ENCODE assay signal across 15 cellular contexts in genomic region chr19:50897191-50897607, GRCh38. TPM values are rescaled to one million over a fixed set of nuclear protein-coding genes. Genes with fewer than 3 reads are reported as not detected.
A peak's percentile ranks its signal among the peaks of the same experiment; 100 is the strongest.
DNase-seq lines count a peak whose midpoint lies in the region; ATAC-seq and TF ChIP-seq lines count a peak whose summit lies in the region.
"Had no signal": no experiment of that assay in that cellular context is flagged by ENCODE, and none has a peak within 500 bp of the region (broad histone marks: within the 10 kb centered on the region; RNA-seq: fewer than 3 reads in every experiment).

No MANE protein-coding gene starts in this region.

- H3K27me3 ChIP-seq in mammary epithelial cell (ENCODE audit: insufficient read depth, low read length) (peaks cover 2% of the 10 kb centered on the region), Peyer's patch (no peaks in the 10 kb centered on the region), spleen (replicated peaks in 1 of 7) (peaks cover 0 to 61% (median 0%) of the 10 kb centered on the region in 7 donors)

- no peak overlapping the region for H3K4me3 Mint-ChIP-seq in mesothelial cell of epicardium
- H3K4me3 Mint-ChIP-seq: CD4-positive, CD25-positive, alpha-beta regulatory T cell had no signal

- no peaks in the 10 kb centered on the region for H3K79me2 ChIP-seq in mammary epithelial cell (ENCODE audit: insufficient read depth, low read length)

- H3K27ac ChIP-seq in mammary epithelial cell (ENCODE audit: insufficient read depth, low read depth, low read length) (peak overlapping the region; percentile 55), Peyer's patch (peak overlapping the region in 2 of 4 donors; percentile 19 to 35), spleen (peak overlapping the region in 3 of 8 donors; percentile 5 to 46 (median 11))

- H3K4me2 ChIP-seq in mammary epithelial cell (ENCODE audit: insufficient read depth, low read depth, low read length): no peak overlapping the region

- H3K4me3 ChIP-seq in mammary epithelial cell (replicated peaks in 1 of 3; ENCODE audit: insufficient read depth in 1 of 3, low read depth in 2 of 3, low read length in 3 of 3) (no peak overlapping the region), Peyer's patch (no peak overlapping the region), spleen (no peak overlapping the region)

- H2AFZ ChIP-seq in mammary epithelial cell (ENCODE audit: low read depth, low read length): no peak overlapping the region

- H3K9me3 ChIP-seq in mammary epithelial cell (replicated peaks; ENCODE audit: insufficient read depth, low read length): no peaks in the 10 kb centered on the region
- H3K9me3 ChIP-seq in Peyer's patch: peaks cover 0 to 10% (median 0%) of the 10 kb centered on the region in 4 donors
- H3K9me3 ChIP-seq in spleen: peaks cover 0 to 9% (median 2%) of the 10 kb centered on the region in 8 donors

- peak; percentile 65 for DNase-seq in mammary epithelial cell
- no peak for DNase-seq in Peyer's patch
- DNase-seq in spleen: no peak
- no peak for DNase-seq in activated T-cell treated with anti-CD3 and anti-CD28 coated beads for 4 hours
- DNase-seq in mesothelial cell of epicardium (ENCODE audit: low spot score in 2 of 2, unreplicated experiment in 2 of 2): no peak
- DNase-seq: activated gamma-delta T cell treated with Interleukin-2 at 50 U/mL for 16 hours; CD4-positive, CD25-positive, alpha-beta regulatory T cell; kidney; NCI-H446 treated with DMSO at 0.1 percent for 48 hours; Right ventricle myocardium superior; stimulated activated naive CD4-positive, alpha-beta T cell treated with Interleukin-2 at 50 U/mL for 16 hours had no signal

- in situ Hi-C loops in mammary epithelial cell (cut with MboI; ENCODE audit: low sequenced_read_pairs in 2 of 2): no loop called here

- dilution Hi-C loops in mammary epithelial cell (cut with HindIII; ENCODE audit: low sequenced_read_pairs): no loop called here

- no peaks in the 10 kb centered on the region for H4K20me1 ChIP-seq in mammary epithelial cell (ENCODE audit: insufficient read depth, low read length)

- CTCF ChIA-PET in mammary epithelial cell (lab: Charles Lee; ENCODE audit: low non-redundant PET): no interaction called here

- H3K36me3 Mint-ChIP-seq in mesothelial cell of epicardium: no peaks in the 10 kb centered on the region
- H3K36me3 Mint-ChIP-seq: CD4-positive, CD25-positive, alpha-beta regulatory T cell had no signal

- H3K4me1 ChIP-seq in mammary epithelial cell (ENCODE audit: insufficient read depth, low read length): peaks cover 18% of the 10 kb centered on the region
- peaks cover 0 to 5% (median 0%) of the 10 kb centered on the region in 4 donors for H3K4me1 ChIP-seq in Peyer's patch
- no peaks in the 10 kb centered on the region for H3K4me1 ChIP-seq in spleen

- peak overlapping the region; percentile 32 for H3K9ac ChIP-seq in mammary epithelial cell (ENCODE audit: insufficient read depth, low read length)

- no peaks in the 10 kb centered on the region for H3K4me1 Mint-ChIP-seq in mesothelial cell of epicardium
- H3K4me1 Mint-ChIP-seq: CD4-positive, CD25-positive, alpha-beta regulatory T cell had no signal

- H3K27ac Mint-ChIP-seq in mesothelial cell of epicardium: no peak overlapping the region

- BruUV-seq in mammary epithelial cell (replicated peaks; lab: Mats Ljungman, UMichigan): no TSS peak

- H3K27me3 Mint-ChIP-seq in mesothelial cell of epicardium (ENCODE audit: low read depth): peaks cover 58% of the 10 kb centered on the region

- TF ChIP-seq POLR2A in Peyer's patch (IDR thresholded peaks at IDR 0.05) (no peak), spleen (IDR thresholded peaks at IDR 0.05) (no peak)

- ATAC-seq in GM18511 (IDR thresholded peaks at IDR 0.05; ENCODE audit: unreplicated experiment) (peak; percentile 27), GM21515 (IDR thresholded peaks at IDR 0.05; ENCODE audit: unreplicated experiment) (peak; percentile 28), HG03095 (IDR thresholded peaks at IDR 0.05; ENCODE audit: unreplicated experiment) (peak; percentile 12)

- H3K36me3 ChIP-seq in mammary epithelial cell (ENCODE audit: insufficient read depth, low read length) (no peaks in the 10 kb centered on the region), Peyer's patch (no peaks in the 10 kb centered on the region), spleen (no peaks in the 10 kb centered on the region)

- H3K9me3 Mint-ChIP-seq in mesothelial cell of epicardium: no peaks in the 10 kb centered on the region

- 50% methylated on average over 3 of the region's 3 CpGs for WGBS in mammary epithelial cell (ENCODE audit: low coverage, missing lambda C conversion rate)
- WGBS in spleen, 5 donors: 47 to 64% (median 48%) methylated on average over 3 of the region's 3 CpGs

- intact Hi-C loops in mammary epithelial cell (cut with micrococcal nuclease) (loop anchor here (1.0 to 5.0 kb wide), 5 partner anchors 26 to 261 kb away; no protein-coding TSS in a partner anchor), spleen (cut with DNase I; ENCODE audit: low total_unique reads) (no loop called here)

- TF ChIP-seq CTCF in mammary epithelial cell (conservative IDR thresholded peaks at IDR 0.05 in 1 of 2, IDR thresholded peaks at IDR 0.05 in 1 of 2; ENCODE audit: extremely low read depth in 1 of 2, insufficient read depth in 1 of 2, low read depth in 1 of 2, low read length in 2 of 2): no peak
- no peak for TF ChIP-seq CTCF in Peyer's patch (IDR thresholded peaks at IDR 0.05)
- TF ChIP-seq CTCF in spleen (IDR thresholded peaks at IDR 0.05 in 8 of 11, conservative IDR thresholded peaks at IDR 0.05 in 3 of 11): no peak
- TF ChIP-seq CTCF in mesothelial cell of epicardium (IDR thresholded peaks at IDR 0.05; ENCODE audit: unreplicated experiment): no peak

RNA-seq across cellular contexts. Expression of gene KLK4, which starts 14.0 kb away (rescaled TPM):
- total RNA-seq in mammary epithelial cell: not detected
- polyA plus RNA-seq in mammary epithelial cell: not detected
- not detected for polyA minus RNA-seq in mammary epithelial cell
- total RNA-seq in Peyer's patch: 1 to 10 TPM in 1 of 4 donors, not detected in 3; 1.4 TPM
- not detected for total RNA-seq in spleen
- polyA plus RNA-seq in spleen: under 1 TPM; 0.19 to 0.26 (median 0.20) TPM
- total RNA-seq in mesothelial cell of epicardium: not detected in 3 replicates
- total RNA-seq: CD4-positive, CD25-positive, alpha-beta regulatory T cell; kidney; Right ventricle myocardium superior had no signal
- polyA plus RNA-seq: CD4-positive, CD25-positive, alpha-beta regulatory T cell had no signal

RNA-seq across cellular contexts. Expression of gene KLK2, which starts 24.0 kb away (rescaled TPM):
- total RNA-seq in mammary epithelial cell (not detected), Peyer's patch (not detected), spleen (1 to 10 TPM in 1 of 7 donors, under 1 TPM in 1, not detected in 5; 0.37 to 1.2 TPM), mesothelial cell of epicardium (not detected in 3 replicates)
- polyA plus RNA-seq in mammary epithelial cell (not detected), spleen (under 1 TPM; 0.65 to 0.86 (median 0.65) TPM)
- not detected for polyA minus RNA-seq in mammary epithelial cell
- total RNA-seq: CD4-positive, CD25-positive, alpha-beta regulatory T cell; kidney; Right ventricle myocardium superior had no signal
- polyA plus RNA-seq: CD4-positive, CD25-positive, alpha-beta regulatory T cell had no signal

RNA-seq across cellular contexts. Expression of gene KLK3, which starts 42.5 kb away (rescaled TPM):
- total RNA-seq in mammary epithelial cell: not detected
- not detected for polyA plus RNA-seq in mammary epithelial cell
- not detected for polyA minus RNA-seq in mammary epithelial cell
- total RNA-seq in Peyer's patch: 1 to 10 TPM in 3 of 4 donors, not detected in 1; 1.2 to 2.4 (median 1.9) TPM
- not detected for total RNA-seq in spleen
- under 1 TPM in 1 of 3 donors, not detected in 2; 0.03 TPM for polyA plus RNA-seq in spleen
- total RNA-seq in mesothelial cell of epicardium: not detected in 3 replicates
- total RNA-seq: CD4-positive, CD25-positive, alpha-beta regulatory T cell; cerebellum; kidney; Right ventricle myocardium superior had no signal
- polyA plus RNA-seq: CD4-positive, CD25-positive, alpha-beta regulatory T cell had no signal

RNA-seq across cellular contexts. Expression of gene KLK5, which starts 55.6 kb away (rescaled TPM):
- total RNA-seq in mammary epithelial cell: 1,000 to 10,000 TPM in 1 of 2 donors, 100 to 1,000 TPM in 1; 485 to 1,207 TPM
- polyA plus RNA-seq in mammary epithelial cell: 1,184 TPM
- polyA minus RNA-seq in mammary epithelial cell: 1,437 TPM
- not detected for total RNA-seq in Peyer's patch
- under 1 TPM in 1 of 7 donors, not detected in 6; 0.79 TPM for total RNA-seq in spleen
- polyA plus RNA-seq in spleen: under 1 TPM in 1 of 3 donors, not detected in 2; 0.13 TPM
- 8.9 to 11.5 TPM (median 9.5 TPM) in 3 replicates for total RNA-seq in mesothelial cell of epicardium
- total RNA-seq: CD4-positive, CD25-positive, alpha-beta regulatory T cell; cerebellum; Right ventricle myocardium superior had no signal
- polyA plus RNA-seq: CD4-positive, CD25-positive, alpha-beta regulatory T cell had no signal
